19 cellular contexts compared by ENCODE assay signal in the genomic region with DNA sequence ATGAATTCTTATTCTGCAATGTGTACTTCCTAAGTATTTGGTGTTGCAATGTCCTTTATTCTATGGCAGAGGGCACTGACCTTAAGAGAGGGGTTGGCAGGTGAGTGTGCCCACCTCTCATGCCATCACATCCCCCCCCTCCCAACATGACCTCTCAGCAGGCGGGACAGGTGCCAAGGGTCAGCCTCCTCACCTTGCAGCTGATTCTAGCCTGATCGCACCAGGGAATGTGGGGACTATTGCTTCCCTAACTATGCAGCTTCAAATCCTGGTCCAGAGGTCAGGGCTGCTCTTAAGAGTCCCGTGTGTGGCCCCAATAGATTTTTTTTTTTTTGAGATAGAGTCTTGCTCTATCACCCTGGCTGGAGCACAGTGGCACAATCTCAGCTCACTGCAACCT. TPM values are rescaled to one million over a fixed set of nuclear protein-coding genes. Genes with fewer than 3 reads are reported as not detected.
A peak's percentile ranks its signal among the peaks of the same experiment; 100 is the strongest.
DNase-seq lines count a peak whose midpoint lies in the region; ATAC-seq and TF ChIP-seq lines count a peak whose summit lies in the region.
"Had no signal": no experiment of that assay in that cellular context is flagged by ENCODE, and none has a peak within 500 bp of the region (broad histone marks: within the 10 kb centered on the region; RNA-seq: fewer than 3 reads in every experiment).

No MANE protein-coding gene starts in this region.

- POLR2A ChIA-PET in activated CD4-positive, alpha-beta memory T cell treated with anti-CD3 and anti-CD28 coated beads, Interleukin-2, amount 10 ng/mL, durations not matched to agents 7 days and 5 days (lab: Charles Lee): interaction anchor here (1.4 kb wide), 1 partner anchor 9 kb away, joined by 13 read pairs; a partner anchor contains a TSS
- POLR2A ChIA-PET in activated CD4-positive, alpha-beta memory T cell treated with anti-CD3 and anti-CD28 coated beads for 36 hours (lab: Charles Lee): no interaction called here

- peaks cover 0 to 19% (median 0%) of the 10 kb centered on the region in 4 donors for H3K27me3 ChIP-seq in esophagus muscularis mucosa
- no peaks in the 10 kb centered on the region for H3K27me3 ChIP-seq in spleen (replicated peaks in 1 of 7)
- H3K27me3 ChIP-seq: BLaER1 had no signal

- no peaks in the 10 kb centered on the region for H3K9me3 Mint-ChIP-seq in activated CD4-positive, alpha-beta memory T cell treated with anti-CD3 and anti-CD28 coated beads, Interleukin-2, amount 10 ng/mL, durations not matched to agents 7 days and 5 days
- no peaks in the 10 kb centered on the region for H3K9me3 Mint-ChIP-seq in activated CD4-positive, alpha-beta memory T cell treated with anti-CD3 and anti-CD28 coated beads for 36 hours
- H3K9me3 Mint-ChIP-seq in type B pancreatic cell: no peaks in the 10 kb centered on the region
- H3K9me3 Mint-ChIP-seq: CD14-positive monocyte; CD8-positive, alpha-beta T cell; H9 had no signal

- H3K4me1 Mint-ChIP-seq in activated CD4-positive, alpha-beta memory T cell treated with anti-CD3 and anti-CD28 coated beads, Interleukin-2, amount 10 ng/mL, durations not matched to agents 7 days and 5 days: peaks cover 65% of the 10 kb centered on the region
- peaks cover 3% of the 10 kb centered on the region for H3K4me1 Mint-ChIP-seq in activated CD4-positive, alpha-beta memory T cell treated with anti-CD3 and anti-CD28 coated beads for 36 hours (ENCODE audit: low read depth)
- H3K4me1 Mint-ChIP-seq in type B pancreatic cell (ENCODE audit: unreplicated experiment): no peaks in the 10 kb centered on the region

- H3K4me3 ChIP-seq in esophagus muscularis mucosa: no peak overlapping the region
- no peak overlapping the region for H3K4me3 ChIP-seq in spleen
- H3K4me3 ChIP-seq: A549, BLaER1, GM12878 had no signal

- CTCF ChIA-PET in activated CD4-positive, alpha-beta memory T cell treated with anti-CD3 and anti-CD28 coated beads, Interleukin-2, amount 10 ng/mL, durations not matched to agents 7 days and 5 days (lab: Charles Lee): interaction anchor here (1.6 kb wide), 1 partner anchor 13 kb away, joined by 5 read pairs; no protein-coding TSS in a partner anchor
- CTCF ChIA-PET in activated CD4-positive, alpha-beta memory T cell treated with anti-CD3 and anti-CD28 coated beads for 36 hours (lab: Charles Lee): no interaction called here

- DNase-seq in activated CD4-positive, alpha-beta memory T cell treated with anti-CD3 and anti-CD28 coated beads, Interleukin-2, amount 10 ng/mL, durations not matched to agents 7 days and 5 days: peak; percentile 3
- DNase-seq in activated CD4-positive, alpha-beta memory T cell treated with anti-CD3 and anti-CD28 coated beads for 36 hours: no peak
- DNase-seq in esophagus muscularis mucosa (ENCODE audit: extremely low spot score) (peak; percentile 26), spleen (peak; percentile 21), type B pancreatic cell (ENCODE audit: extremely low spot score, unreplicated experiment) (peak; percentile 40), GOT3 (lab: John Stamatoyannopoulos, UW) (no peak), COR-L47 (lab: John Stamatoyannopoulos, UW) (no peak)
- DNase-seq: CD8-positive, alpha-beta T cell; DMS 273 treated with DMSO at 0.1 percent for 48 hours; DMS53; DND-41; EL; H9 had no signal

- no peak for TF ChIP-seq EP300 in esophagus muscularis mucosa (IDR thresholded peaks at IDR 0.05)

- no peak overlapping the region for H3K4me3 Mint-ChIP-seq in activated CD4-positive, alpha-beta memory T cell treated with anti-CD3 and anti-CD28 coated beads, Interleukin-2, amount 10 ng/mL, durations not matched to agents 7 days and 5 days
- H3K4me3 Mint-ChIP-seq in activated CD4-positive, alpha-beta memory T cell treated with anti-CD3 and anti-CD28 coated beads for 36 hours: no peak overlapping the region
- no peak overlapping the region for H3K4me3 Mint-ChIP-seq in type B pancreatic cell
- H3K4me3 Mint-ChIP-seq: CD14-positive monocyte; CD8-positive, alpha-beta T cell; H9 had no signal

- ATAC-seq in HG02852 (IDR thresholded peaks at IDR 0.05; ENCODE audit: unreplicated experiment): no peak
- ATAC-seq: A549; CD8-positive, alpha-beta T cell had no signal

- H3K4me1 ChIP-seq in esophagus muscularis mucosa: no peaks in the 10 kb centered on the region
- H3K4me1 ChIP-seq in spleen: no peaks in the 10 kb centered on the region

- peaks cover 98% of the 10 kb centered on the region for H3K36me3 Mint-ChIP-seq in activated CD4-positive, alpha-beta memory T cell treated with anti-CD3 and anti-CD28 coated beads, Interleukin-2, amount 10 ng/mL, durations not matched to agents 7 days and 5 days (ENCODE audit: low read depth)
- H3K36me3 Mint-ChIP-seq in activated CD4-positive, alpha-beta memory T cell treated with anti-CD3 and anti-CD28 coated beads for 36 hours: peaks cover 94% of the 10 kb centered on the region
- peaks cover 33% of the 10 kb centered on the region for H3K36me3 Mint-ChIP-seq in type B pancreatic cell
- H3K36me3 Mint-ChIP-seq: CD8-positive, alpha-beta T cell had no signal

- TF ChIP-seq POLR2A in esophagus muscularis mucosa (IDR thresholded peaks at IDR 0.05; ENCODE audit: low read depth) (no peak), spleen (IDR thresholded peaks at IDR 0.05) (no peak)

- TF ChIP-seq CTCF in esophagus muscularis mucosa (IDR thresholded peaks at IDR 0.05): no peak
- no peak for TF ChIP-seq CTCF in spleen (IDR thresholded peaks at IDR 0.05 in 8 of 11, conservative IDR thresholded peaks at IDR 0.05 in 3 of 11)
- no peak for TF ChIP-seq CTCF in type B pancreatic cell (conservative IDR thresholded peaks at IDR 0.05)

- H3K27ac Mint-ChIP-seq in activated CD4-positive, alpha-beta memory T cell treated with anti-CD3 and anti-CD28 coated beads, Interleukin-2, amount 10 ng/mL, durations not matched to agents 7 days and 5 days: no peak overlapping the region
- H3K27ac Mint-ChIP-seq in activated CD4-positive, alpha-beta memory T cell treated with anti-CD3 and anti-CD28 coated beads for 36 hours: no peak overlapping the region
- H3K27ac Mint-ChIP-seq in type B pancreatic cell: no peak overlapping the region
- H3K27ac Mint-ChIP-seq: CD8-positive, alpha-beta T cell; H9 had no signal

- no peak overlapping the region for H3K27ac ChIP-seq in esophagus muscularis mucosa (replicated peaks in 1 of 4)
- H3K27ac ChIP-seq in spleen: no peak overlapping the region
- H3K27ac ChIP-seq: 22Rv1, BLaER1 had no signal

- WGBS in esophagus muscularis mucosa: 94% methylated on average over 3 of the region's 3 CpGs
- WGBS in spleen, 5 donors: 82 to 96% (median 95%) methylated on average over 3 of the region's 3 CpGs

- intact Hi-C loops in activated CD4-positive, alpha-beta memory T cell treated with anti-CD3 and anti-CD28 coated beads for 36 hours (cut with micrococcal nuclease): no loop called here
- intact Hi-C loops in esophagus muscularis mucosa (cut with DNase I) (no loop called here), spleen (cut with DNase I; ENCODE audit: low total_unique reads) (no loop called here)

- H3K36me3 ChIP-seq in esophagus muscularis mucosa: no peaks in the 10 kb centered on the region
- H3K36me3 ChIP-seq in spleen: peaks cover 0 to 98% (median 0%) of the 10 kb centered on the region in 6 donors

- no peaks in the 10 kb centered on the region for H3K27me3 Mint-ChIP-seq in activated CD4-positive, alpha-beta memory T cell treated with anti-CD3 and anti-CD28 coated beads, Interleukin-2, amount 10 ng/mL, durations not matched to agents 7 days and 5 days
- H3K27me3 Mint-ChIP-seq in activated CD4-positive, alpha-beta memory T cell treated with anti-CD3 and anti-CD28 coated beads for 36 hours: no peaks in the 10 kb centered on the region
- H3K27me3 Mint-ChIP-seq in type B pancreatic cell: no peaks in the 10 kb centered on the region

- no peaks in the 10 kb centered on the region for H3K9me3 ChIP-seq in esophagus muscularis mucosa
- H3K9me3 ChIP-seq in spleen: no peaks in the 10 kb centered on the region
- H3K9me3 ChIP-seq: A549, BLaER1 had no signal

RNA-seq across cellular contexts. Expression of a gene that starts 9.5 kb away (rescaled TPM):
- total RNA-seq in activated CD4-positive, alpha-beta memory T cell treated with anti-CD3 and anti-CD28 coated beads, Interleukin-2, amount 10 ng/mL, durations not matched to agents 7 days and 5 days: 100 to 1,000 TPM; 126 to 129 TPM
- 100 to 1,000 TPM in 1 of 2 experiments, 10 to 100 TPM in 1; 98.4 to 102 TPM for total RNA-seq in activated CD4-positive, alpha-beta memory T cell treated with anti-CD3 and anti-CD28 coated beads for 36 hours
- total RNA-seq in esophagus muscularis mucosa (under 1 TPM in 3 of 4 donors, not detected in 1; under 0.01 to 0.23 (median 0.19) TPM), spleen (1 to 10 TPM; 1.4 to 7.4 (median 5.2) TPM), type B pancreatic cell (ENCODE audit: low replicate concordance) (16.7 and 42.1 TPM in 2 replicates)
- 1 to 10 TPM; 2.2 to 5.6 (median 2.9) TPM for polyA plus RNA-seq in spleen
- polyA plus RNA-seq: CD14-positive monocyte had no signal

Comparison
In these comparisons a context has a peak if more than half of its experiments do, and no peak if none do; other contexts are left out.
1. DNase-seq: peak in activated CD4-positive, alpha-beta memory T cell treated with anti-CD3 and anti-CD28 coated beads, Interleukin-2, amount 10 ng/mL, durations not matched to agents 7 days and 5 days (single experiment), esophagus muscularis mucosa (single experiment), spleen (single experiment) and type B pancreatic cell (single experiment); none in activated CD4-positive, alpha-beta memory T cell treated with anti-CD3 and anti-CD28 coated beads for 36 hours (single experiment), GOT3 (single experiment) and COR-L47 (single experiment).